Comparison of ENCODE assay signal across 9 cellular contexts in genomic region chr2:159922563-159922962, GRCh38. TPM values are rescaled to one million over a fixed set of nuclear protein-coding genes. Genes with fewer than 3 reads are reported as not detected.
DNase-seq lines count a peak whose midpoint lies in the region; ATAC-seq and FAIRE-seq lines count a peak whose summit lies in the region.
"Had no signal": no experiment of that assay in that cellular context is flagged by ENCODE, and none has a peak within 500 bp of the region (broad histone marks: within the 10 kb centered on the region; RNA-seq: fewer than 3 reads in every experiment).

No MANE protein-coding gene starts in this region.

- ATAC-seq in GM19468 (IDR thresholded peaks at IDR 0.05; ENCODE audit: extremely low read depth, unreplicated experiment) (peak; percentile 27), HG03025 (IDR thresholded peaks at IDR 0.05; ENCODE audit: low FRiP score, unreplicated experiment) (peak; percentile 71)

- no peaks in the 10 kb centered on the region for H3K4me1 ChIP-seq in adipocyte (ENCODE audit: control insufficient read depth, insufficient read depth, low read length)
- H3K4me1 ChIP-seq: Caco-2 had no signal

- no peaks in the 10 kb centered on the region for H3K36me3 ChIP-seq in adipocyte (ENCODE audit: control insufficient read depth, insufficient read depth, low read length, severe bottlenecking)

- no peaks in the 10 kb centered on the region for H3K9me3 ChIP-seq in adipocyte (ENCODE audit: control insufficient read depth, low read length)
- H3K9me3 ChIP-seq: Caco-2 had no signal

- H3K4me3 ChIP-seq in adipocyte (ENCODE audit: low read length) = no peak overlapping the region

- H3K9ac ChIP-seq in adipocyte (ENCODE audit: low read length) = no peak overlapping the region

- intact Hi-C loops in posterior vena cava (cut with DNase I) = no loop called here

- no peaks in the 10 kb centered on the region for H3K27me3 ChIP-seq in adipocyte (replicated peaks; ENCODE audit: control insufficient read depth, insufficient read depth, low read length)

- FAIRE-seq in GM18507 (lab: Jason Lieb, UNC) = peak; percentile 74

- DNase-seq in GM18507 (ENCODE audit: extremely low spot score, insufficient read length, low read depth) (no peak), adipocyte (ENCODE audit: low read depth) (peak; percentile 36), posterior vena cava (ENCODE audit: low spot score) (no peak), DMS153 (lab: John Stamatoyannopoulos, UW) (no peak), NCI-H82 treated with DMSO at 0.1 percent for 48 hours (lab: John Stamatoyannopoulos, UW; ENCODE audit: unreplicated experiment) (no peak), amniotic stem cell (lab: John Stamatoyannopoulos, UW) (no peak)
- DNase-seq: Caco-2 had no signal

RNA-seq across cellular contexts. Expression of gene LY75, which starts 18.0 kb away (rescaled TPM):
- 1 to 10 TPM; 2.8 to 4.3 TPM for total RNA-seq in posterior vena cava
